Comparison of ENCODE assay signal across 9 cellular contexts in genomic region chr1:32900371-32900955, GRCh38. TPM values are rescaled to one million over a fixed set of nuclear protein-coding genes. Genes with fewer than 3 reads are reported as not detected.
DNase-seq lines count a peak whose midpoint lies in the region; ATAC-seq and TF ChIP-seq lines count a peak whose summit lies in the region.
"Had no signal": no experiment of that assay in that cellular context is flagged by ENCODE, and none has a peak within 500 bp of the region (broad histone marks: within the 10 kb centered on the region; RNA-seq: fewer than 3 reads in every experiment).

No MANE protein-coding gene starts in this region.

- 26 to 30% methylated on average over 22 of the region's 22 CpGs for WGBS in ectodermal cell, 2 experiments

- H3K27me3 ChIP-seq in ectodermal cell (ENCODE audit: control insufficient read depth, insufficient read depth, low read length, poor library complexity, severe bottlenecking) (peaks cover 43% of the 10 kb centered on the region), muscle layer of colon (ENCODE audit: control insufficient read depth in 1 of 2, insufficient read depth in 2 of 2, low read length in 2 of 2) (no peaks in the 10 kb centered on the region)

- DNase-seq in LNCaP clone FGC (ENCODE audit: low read depth): no peak
- DNase-seq in SIG-M5 treated with dmso at 0.1 percent for 504 hours (lab: John Stamatoyannopoulos, UW; ENCODE audit: unreplicated experiment): no peak
- no peak for DNase-seq in stimulated activated CD4-positive, alpha-beta T cell treated with anti-CD3 and anti-CD28 coated beads, Interleukin-15, amount 100 ng/mL, for 24 hours
- DNase-seq in NCI-H524 (lab: John Stamatoyannopoulos, UW): no peak
- DNase-seq: NCI-H1105 had no signal

- H3K36me3 ChIP-seq in ectodermal cell (ENCODE audit: control insufficient read depth, insufficient read depth, low read length) (no peaks in the 10 kb centered on the region), muscle layer of colon (ENCODE audit: insufficient read depth, low read length) (no peaks in the 10 kb centered on the region)

- H3K4me3 ChIP-seq in LNCaP clone FGC (ENCODE audit: low read depth, low read length) (peak overlapping the region; percentile 79), ectodermal cell (ENCODE audit: insufficient read depth, low read depth, low read length) (peak overlapping the region; percentile 43), muscle layer of colon (ENCODE audit: low read depth in 1 of 2, low read length in 2 of 2) (peak overlapping the region; percentile 58 to 68)

- ATAC-seq in HG02571 (IDR thresholded peaks at IDR 0.05; ENCODE audit: unreplicated experiment): no peak

- H3K9ac ChIP-seq in muscle layer of colon (ENCODE audit: low read length): peak overlapping the region; percentile 27

- H3K27ac ChIP-seq in 22Rv1: peak overlapping the region; percentile 89
- H3K27ac ChIP-seq in ectodermal cell (ENCODE audit: insufficient read depth, low read depth, low read length, poor library complexity, severe bottlenecking): no peak overlapping the region
- peak overlapping the region; percentile 13 for H3K27ac ChIP-seq in muscle layer of colon (ENCODE audit: low read depth, low read length)

- TF ChIP-seq CTCF in 22Rv1 (IDR thresholded peaks at IDR 0.05) (no peak), LNCaP clone FGC (IDR thresholded peaks at IDR 0.05; ENCODE audit: control insufficient read depth, extremely low read depth, insufficient read depth) (no peak)

- H3K9me3 ChIP-seq in ectodermal cell (ENCODE audit: control insufficient read depth, low read length) (no peaks in the 10 kb centered on the region), muscle layer of colon (ENCODE audit: low read length) (no peaks in the 10 kb centered on the region)

- H3K4me1 ChIP-seq in ectodermal cell (ENCODE audit: control insufficient read depth, insufficient read depth, low read length) (no peaks in the 10 kb centered on the region), muscle layer of colon (ENCODE audit: insufficient read depth, low read length) (peaks cover 7% of the 10 kb centered on the region)

RNA-seq across cellular contexts. Expression of gene TMEM54, which starts 0.7 kb away (rescaled TPM):
- polyA plus RNA-seq in ectodermal cell (2013, experiment 1 of 4): 5.9 TPM
- polyA plus RNA-seq in ectodermal cell (2013, experiment 2 of 4): 10.5 TPM
- polyA plus RNA-seq in ectodermal cell (2013, experiment 3 of 4): 10.1 TPM
- polyA plus RNA-seq in ectodermal cell (2013, experiment 4 of 4): 14.3 TPM

RNA-seq across cellular contexts. Expression of gene HPCA, which starts 14.2 kb away (rescaled TPM):
- 1.2 TPM for polyA plus RNA-seq in ectodermal cell (2013, experiment 1 of 4)
- 2.8 TPM for polyA plus RNA-seq in ectodermal cell (2013, experiment 2 of 4)
- 3.7 TPM for polyA plus RNA-seq in ectodermal cell (2013, experiment 3 of 4)
- 2.7 TPM for polyA plus RNA-seq in ectodermal cell (2013, experiment 4 of 4)

RNA-seq across cellular contexts. Expression of gene FNDC5, which starts 29.8 kb away (rescaled TPM):
- polyA plus RNA-seq in ectodermal cell (2013, experiment 1 of 4): 31.8 TPM
- polyA plus RNA-seq in ectodermal cell (2013, experiment 2 of 4): 35.5 TPM
- polyA plus RNA-seq in ectodermal cell (2013, experiment 3 of 4): 28.4 TPM
- polyA plus RNA-seq in ectodermal cell (2013, experiment 4 of 4): 40.0 TPM
